18 cellular contexts compared by ENCODE assay signal in genomic region chr22:43412808-43413785, GRCh38. TPM values are rescaled to one million over a fixed set of nuclear protein-coding genes. Genes with fewer than 3 reads are reported as not detected.
DNase-seq lines count a peak whose midpoint lies in the region; ATAC-seq and TF ChIP-seq lines count a peak whose summit lies in the region.
"Had no signal": no experiment of that assay in that cellular context is flagged by ENCODE, and none has a peak within 500 bp of the region (broad histone marks: within the 10 kb centered on the region; RNA-seq: fewer than 3 reads in every experiment).

No MANE protein-coding gene starts in this region.

- peak overlapping the region; percentile 22 for H3K4me3 Mint-ChIP-seq in CD8-positive, alpha-beta T cell
- no peak overlapping the region for H3K4me3 Mint-ChIP-seq in activated T-cell treated with anti-CD3 and anti-CD28 coated beads, Interleukin-2, amount 50 U/mL, for 72 hours
- H3K4me3 Mint-ChIP-seq: activated CD4-positive, alpha-beta memory T cell treated with anti-CD3 and anti-CD28 coated beads for 36 hours; activated T-helper 1 cell treated with anti-CD3 and anti-CD28 coated beads, Interleukin-12 subunit alpha, Interleukin-12 subunit beta, Interleukin-2, Interleukin-4 antibody, amounts not matched to agents 30 ng/mL and 10 ng/mL and 1 ng/mL, durations not matched to agents 14 hours and 24 hours and 36 hours; stimulated activated effector memory CD8-positive, alpha-beta T cell treated with anti-CD3 and anti-CD28 coated beads, Interleukin-12 subunit alpha, Interleukin-12 subunit beta, amount 100 ng/mL, for 72 hours had no signal

- no peaks in the 10 kb centered on the region for H3K9me3 Mint-ChIP-seq in CD8-positive, alpha-beta T cell
- H3K9me3 Mint-ChIP-seq in activated T-cell treated with anti-CD3 and anti-CD28 coated beads, Interleukin-2, amount 50 U/mL, for 72 hours = no peaks in the 10 kb centered on the region
- H3K9me3 Mint-ChIP-seq: activated CD4-positive, alpha-beta memory T cell treated with anti-CD3 and anti-CD28 coated beads for 36 hours; activated T-helper 1 cell treated with anti-CD3 and anti-CD28 coated beads, Interleukin-12 subunit alpha, Interleukin-12 subunit beta, Interleukin-2, Interleukin-4 antibody, amounts not matched to agents 30 ng/mL and 10 ng/mL and 1 ng/mL, durations not matched to agents 14 hours and 24 hours and 36 hours; stimulated activated effector memory CD8-positive, alpha-beta T cell treated with anti-CD3 and anti-CD28 coated beads, Interleukin-12 subunit alpha, Interleukin-12 subunit beta, amount 100 ng/mL, for 72 hours had no signal

- intact Hi-C loops in CD8-positive, alpha-beta T cell (cut with DNase I, micrococcal nuclease) = no loop called here
- intact Hi-C loops in esophagus muscularis mucosa (cut with DNase I) = no loop called here

- no peak overlapping the region for H3K27ac ChIP-seq in CD8-positive, alpha-beta T cell (ENCODE audit: low read depth, low read length)
- H3K27ac ChIP-seq in esophagus muscularis mucosa (replicated peaks in 1 of 4) = no peak overlapping the region
- H3K27ac ChIP-seq: Peyer's patch, upper lobe of right lung had no signal

- H3K27me3 Mint-ChIP-seq in CD8-positive, alpha-beta T cell (ENCODE audit: low read depth) = peaks cover 43% of the 10 kb centered on the region
- peaks cover 56% of the 10 kb centered on the region for H3K27me3 Mint-ChIP-seq in activated T-cell treated with anti-CD3 and anti-CD28 coated beads, Interleukin-2, amount 50 U/mL, for 72 hours (ENCODE audit: low read depth)

- POLR2A ChIA-PET in CD8-positive, alpha-beta T cell (lab: Charles Lee) = no interaction called here

- H3K4me3 ChIP-seq in CD8-positive, alpha-beta T cell (ENCODE audit: low read depth, low read length) = no peak overlapping the region
- H3K4me3 ChIP-seq in esophagus muscularis mucosa = no peak overlapping the region
- H3K4me3 ChIP-seq: upper lobe of right lung had no signal

- H3K4me1 Mint-ChIP-seq in CD8-positive, alpha-beta T cell (ENCODE audit: low read depth) = peaks cover 3% of the 10 kb centered on the region
- no peaks in the 10 kb centered on the region for H3K4me1 Mint-ChIP-seq in activated T-cell treated with anti-CD3 and anti-CD28 coated beads, Interleukin-2, amount 50 U/mL, for 72 hours (ENCODE audit: low read depth)
- H3K4me1 Mint-ChIP-seq: stimulated activated effector memory CD8-positive, alpha-beta T cell treated with anti-CD3 and anti-CD28 coated beads, Interleukin-12 subunit alpha, Interleukin-12 subunit beta, amount 100 ng/mL, for 72 hours had no signal

- no peak for ATAC-seq in CD8-positive, alpha-beta T cell
- peak; percentile 64 for ATAC-seq in left lobe of liver
- ATAC-seq in activated T-cell treated with anti-CD3 and anti-CD28 coated beads, Interleukin-2, amount 50 U/mL, for 72 hours (replicated peaks in 1 of 2) = no peak
- ATAC-seq: stimulated activated effector memory CD8-positive, alpha-beta T cell treated with anti-CD3 and anti-CD28 coated beads, Interleukin-12 subunit alpha, Interleukin-12 subunit beta, amount 100 ng/mL, for 72 hours; upper lobe of right lung had no signal

- WGBS in esophagus muscularis mucosa = 63% methylated on average over 24 of the region's 26 CpGs

- no peaks in the 10 kb centered on the region for H3K36me3 Mint-ChIP-seq in CD8-positive, alpha-beta T cell
- no peaks in the 10 kb centered on the region for H3K36me3 Mint-ChIP-seq in activated T-cell treated with anti-CD3 and anti-CD28 coated beads, Interleukin-2, amount 50 U/mL, for 72 hours (ENCODE audit: insufficient read depth in 2 of 2)
- H3K36me3 Mint-ChIP-seq: activated CD4-positive, alpha-beta memory T cell treated with anti-CD3 and anti-CD28 coated beads for 36 hours; stimulated activated effector memory CD8-positive, alpha-beta T cell treated with anti-CD3 and anti-CD28 coated beads, Interleukin-12 subunit alpha, Interleukin-12 subunit beta, amount 100 ng/mL, for 72 hours had no signal

- no peaks in the 10 kb centered on the region for H3K36me3 ChIP-seq in CD8-positive, alpha-beta T cell (ENCODE audit: insufficient read depth, low read length)
- H3K36me3 ChIP-seq in esophagus muscularis mucosa = no peaks in the 10 kb centered on the region
- H3K36me3 ChIP-seq: Peyer's patch, upper lobe of right lung had no signal

- no peak for TF ChIP-seq POLR2A in esophagus muscularis mucosa (IDR thresholded peaks at IDR 0.05; ENCODE audit: low read depth)

- no peaks in the 10 kb centered on the region for H3K9me3 ChIP-seq in CD8-positive, alpha-beta T cell (ENCODE audit: low read length)
- no peaks in the 10 kb centered on the region for H3K9me3 ChIP-seq in esophagus muscularis mucosa
- H3K9me3 ChIP-seq: Peyer's patch, upper lobe of right lung had no signal

- TF ChIP-seq EP300 in esophagus muscularis mucosa (IDR thresholded peaks at IDR 0.05) = no peak

- CTCF ChIA-PET in CD8-positive, alpha-beta T cell (lab: Charles Lee) = no interaction called here

- no peak for DNase-seq in CD8-positive, alpha-beta T cell
- peak; percentile 53 for DNase-seq in NCI-H1092 treated with DMSO at 0.1 percent for 48 hours (lab: John Stamatoyannopoulos, UW)
- DNase-seq in NCI-H748 treated with DMSO at 0.1 percent for 48 hours (lab: John Stamatoyannopoulos, UW) = peak; percentile 75
- DNase-seq in left lobe of liver (ENCODE audit: low spot score) = no peak
- DNase-seq in activated T-cell treated with anti-CD3 and anti-CD28 coated beads, Interleukin-2, amount 50 U/mL, for 72 hours = no peak
- DNase-seq in Ammon's horn (ENCODE audit: low spot score) = no peak
- no peak for DNase-seq in NCI-H128 (lab: John Stamatoyannopoulos, UW; ENCODE audit: unreplicated experiment)
- DNase-seq in esophagus muscularis mucosa (ENCODE audit: extremely low spot score) = no peak
- DNase-seq: activated CD4-positive, alpha-beta memory T cell treated with anti-CD3 and anti-CD28 coated beads for 36 hours; amniotic stem cell; NCI-H774; Peyer's patch; small intestine; upper lobe of right lung had no signal

- no peak for TF ChIP-seq CTCF in CD8-positive, alpha-beta T cell (IDR thresholded peaks at IDR 0.05)
- TF ChIP-seq CTCF in esophagus muscularis mucosa (IDR thresholded peaks at IDR 0.05) = no peak

- H3K27me3 ChIP-seq in CD8-positive, alpha-beta T cell (ENCODE audit: insufficient read depth, low read length) = no peaks in the 10 kb centered on the region
- peaks cover 0 to 92% (median 21%) of the 10 kb centered on the region in 4 donors for H3K27me3 ChIP-seq in esophagus muscularis mucosa
- H3K27me3 ChIP-seq: Peyer's patch had no signal

- no peaks in the 10 kb centered on the region for H3K4me1 ChIP-seq in CD8-positive, alpha-beta T cell (ENCODE audit: insufficient read depth, low read length)
- peaks cover 0 to 8% (median 6%) of the 10 kb centered on the region in 4 donors for H3K4me1 ChIP-seq in esophagus muscularis mucosa
- H3K4me1 ChIP-seq: Peyer's patch, upper lobe of right lung had no signal

- no peak overlapping the region for H3K27ac Mint-ChIP-seq in CD8-positive, alpha-beta T cell
- H3K27ac Mint-ChIP-seq in activated T-cell treated with anti-CD3 and anti-CD28 coated beads, Interleukin-2, amount 50 U/mL, for 72 hours = no peak overlapping the region
- H3K27ac Mint-ChIP-seq: activated CD4-positive, alpha-beta memory T cell treated with anti-CD3 and anti-CD28 coated beads for 36 hours; activated T-helper 1 cell treated with anti-CD3 and anti-CD28 coated beads, Interleukin-12 subunit alpha, Interleukin-12 subunit beta, Interleukin-2, Interleukin-4 antibody, amounts not matched to agents 30 ng/mL and 10 ng/mL and 1 ng/mL, durations not matched to agents 14 hours and 24 hours and 36 hours; stimulated activated effector memory CD8-positive, alpha-beta T cell treated with anti-CD3 and anti-CD28 coated beads, Interleukin-12 subunit alpha, Interleukin-12 subunit beta, amount 100 ng/mL, for 72 hours had no signal

RNA-seq across cellular contexts. Expression of gene MPPED1, which starts 1.3 kb away (rescaled TPM):
- not detected for total RNA-seq in CD8-positive, alpha-beta T cell
- total RNA-seq in left lobe of liver (2.6 TPM), esophagus muscularis mucosa (not detected)
- not detected for total RNA-seq in activated T-cell treated with anti-CD3 and anti-CD28 coated beads, Interleukin-2, amount 50 U/mL, for 72 hours
- total RNA-seq: activated CD4-positive, alpha-beta memory T cell treated with anti-CD3 and anti-CD28 coated beads for 36 hours; activated T-helper 1 cell treated with anti-CD3 and anti-CD28 coated beads, Interleukin-12 subunit alpha, Interleukin-12 subunit beta, Interleukin-2, Interleukin-4 antibody, amounts not matched to agents 30 ng/mL and 10 ng/mL and 1 ng/mL, durations not matched to agents 14 hours and 24 hours and 36 hours; mononuclear cell; osteocyte; Peyer's patch; upper lobe of right lung had no signal

Comparison
In these comparisons a context has a peak if more than half of its experiments do, and no peak if none do; other contexts are left out.
1. DNase-seq: peak in NCI-H1092 treated with DMSO at 0.1 percent for 48 hours (single experiment) and NCI-H748 treated with DMSO at 0.1 percent for 48 hours (single experiment); none in CD8-positive, alpha-beta T cell (0 of 7), left lobe of liver (single experiment), activated T-cell treated with anti-CD3 and anti-CD28 coated beads, Interleukin-2, amount 50 U/mL, for 72 hours (0 of 2), Ammon's horn (single experiment), NCI-H128 (single experiment) and esophagus muscularis mucosa (single experiment).